2 cellular contexts compared by ENCODE assay signal in the genomic region with DNA sequence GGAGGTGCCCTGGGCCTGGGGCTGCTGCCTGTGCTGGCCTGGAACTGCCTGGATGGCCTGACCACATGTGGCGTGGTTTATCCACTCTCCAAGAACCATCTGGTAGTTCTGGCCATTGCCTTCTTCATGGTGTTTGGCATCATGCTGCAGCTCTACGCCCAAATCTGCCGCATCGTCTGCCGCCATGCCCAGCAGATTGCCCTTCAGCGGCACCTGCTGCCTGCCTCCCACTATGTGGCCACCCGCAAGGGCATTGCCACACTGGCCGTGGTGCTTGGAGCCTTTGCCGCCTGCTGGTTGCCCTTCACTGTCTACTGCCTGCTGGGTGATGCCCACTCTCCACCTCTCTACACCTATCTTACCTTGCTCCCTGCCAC.
TF ChIP-seq lines count a peak whose summit lies in the region.

No MANE protein-coding gene starts in this region.

TF ChIP-seq in HCT116, 20 proteins besides CTCF, POLR2A, EP300 and RAD21:
- TF ChIP-seq EZH2phosphoT487 (IDR thresholded peaks at IDR 0.05; ENCODE audit: borderline replicate concordance) (no peak), JUND (IDR thresholded peaks at IDR 0.05) (no peak), SIN3A (IDR thresholded peaks at IDR 0.05; ENCODE audit: low read depth) (no peak), ZNF274 (IDR thresholded peaks at IDR 0.05; ENCODE audit: low read depth, low read length) (no peak), POLR2AphosphoS5 (IDR thresholded peaks at IDR 0.05; ENCODE audit: low read depth, low read length) (no peak), CEBPB (IDR thresholded peaks at IDR 0.05; ENCODE audit: low read depth) (no peak), TCF7L2 (IDR thresholded peaks at IDR 0.05; ENCODE audit: borderline replicate concordance, extremely low read depth, insufficient read depth, insufficient read length) (no peak), CBX3 (IDR thresholded peaks at IDR 0.05; ENCODE audit: low read depth) (no peak), YY1 (IDR thresholded peaks at IDR 0.05; ENCODE audit: extremely low read depth, insufficient replicate concordance, low read depth, low read length) (no peak), FOSL1 (IDR thresholded peaks at IDR 0.05; ENCODE audit: low read depth) (no peak), ELF1 (IDR thresholded peaks at IDR 0.05; ENCODE audit: borderline replicate concordance, low read depth) (no peak), ZFX (IDR thresholded peaks at IDR 0.05) (no peak)
- TF ChIP-seq, protein P1, sequence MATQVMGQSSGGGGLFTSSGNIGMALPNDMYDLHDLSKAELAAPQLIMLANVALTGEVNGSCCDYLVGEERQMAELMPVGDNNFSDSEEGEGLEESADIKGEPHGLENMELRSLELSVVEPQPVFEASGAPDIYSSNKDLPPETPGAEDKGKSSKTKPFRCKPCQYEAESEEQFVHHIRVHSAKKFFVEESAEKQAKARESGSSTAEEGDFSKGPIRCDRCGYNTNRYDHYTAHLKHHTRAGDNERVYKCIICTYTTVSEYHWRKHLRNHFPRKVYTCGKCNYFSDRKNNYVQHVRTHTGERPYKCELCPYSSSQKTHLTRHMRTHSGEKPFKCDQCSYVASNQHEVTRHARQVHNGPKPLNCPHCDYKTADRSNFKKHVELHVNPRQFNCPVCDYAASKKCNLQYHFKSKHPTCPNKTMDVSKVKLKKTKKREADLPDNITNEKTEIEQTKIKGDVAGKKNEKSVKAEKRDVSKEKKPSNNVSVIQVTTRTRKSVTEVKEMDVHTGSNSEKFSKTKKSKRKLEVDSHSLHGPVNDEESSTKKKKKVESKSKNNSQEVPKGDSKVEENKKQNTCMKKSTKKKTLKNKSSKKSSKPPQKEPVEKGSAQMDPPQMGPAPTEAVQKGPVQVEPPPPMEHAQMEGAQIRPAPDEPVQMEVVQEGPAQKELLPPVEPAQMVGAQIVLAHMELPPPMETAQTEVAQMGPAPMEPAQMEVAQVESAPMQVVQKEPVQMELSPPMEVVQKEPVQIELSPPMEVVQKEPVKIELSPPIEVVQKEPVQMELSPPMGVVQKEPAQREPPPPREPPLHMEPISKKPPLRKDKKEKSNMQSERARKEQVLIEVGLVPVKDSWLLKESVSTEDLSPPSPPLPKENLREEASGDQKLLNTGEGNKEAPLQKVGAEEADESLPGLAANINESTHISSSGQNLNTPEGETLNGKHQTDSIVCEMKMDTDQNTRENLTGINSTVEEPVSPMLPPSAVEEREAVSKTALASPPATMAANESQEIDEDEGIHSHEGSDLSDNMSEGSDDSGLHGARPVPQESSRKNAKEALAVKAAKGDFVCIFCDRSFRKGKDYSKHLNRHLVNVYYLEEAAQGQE (IDR thresholded peaks at IDR 0.05; ENCODE audit: low read depth): no peak
TF ChIP-seq in HCT116: peak in this region for 0.

TF ChIP-seq in SK-N-SH, 30 proteins besides CTCF, POLR2A, EP300 and RAD21:
- TF ChIP-seq, protein P2, sequence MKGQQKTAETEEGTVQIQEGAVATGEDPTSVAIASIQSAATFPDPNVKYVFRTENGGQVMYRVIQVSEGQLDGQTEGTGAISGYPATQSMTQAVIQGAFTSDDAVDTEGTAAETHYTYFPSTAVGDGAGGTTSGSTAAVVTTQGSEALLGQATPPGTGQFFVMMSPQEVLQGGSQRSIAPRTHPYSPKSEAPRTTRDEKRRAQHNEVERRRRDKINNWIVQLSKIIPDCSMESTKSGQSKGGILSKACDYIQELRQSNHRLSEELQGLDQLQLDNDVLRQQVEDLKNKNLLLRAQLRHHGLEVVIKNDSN (IDR thresholded peaks at IDR 0.05; ENCODE audit: borderline replicate concordance, low read depth): no peak
- TF ChIP-seq RXRA (IDR thresholded peaks at IDR 0.05; ENCODE audit: borderline replicate concordance, low read depth): no peak
- no peak for TF ChIP-seq ELF1 (IDR thresholded peaks at IDR 0.05)
- no peak for TF ChIP-seq FOXJ3 (CRISPR knock-in tag; IDR thresholded peaks at IDR 0.05)
- TF ChIP-seq, protein P3, sequence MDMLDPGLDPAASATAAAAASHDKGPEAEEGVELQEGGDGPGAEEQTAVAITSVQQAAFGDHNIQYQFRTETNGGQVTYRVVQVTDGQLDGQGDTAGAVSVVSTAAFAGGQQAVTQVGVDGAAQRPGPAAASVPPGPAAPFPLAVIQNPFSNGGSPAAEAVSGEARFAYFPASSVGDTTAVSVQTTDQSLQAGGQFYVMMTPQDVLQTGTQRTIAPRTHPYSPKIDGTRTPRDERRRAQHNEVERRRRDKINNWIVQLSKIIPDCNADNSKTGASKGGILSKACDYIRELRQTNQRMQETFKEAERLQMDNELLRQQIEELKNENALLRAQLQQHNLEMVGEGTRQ (IDR thresholded peaks at IDR 0.05; ENCODE audit: borderline replicate concordance, low read depth, low read length): no peak
- TF ChIP-seq RFX5 (IDR thresholded peaks at IDR 0.05; ENCODE audit: low read length): no peak
- no peak for TF ChIP-seq FOSL2 (IDR thresholded peaks at IDR 0.05; ENCODE audit: borderline replicate concordance, low read depth)
